Comparison of ENCODE assay signal across 1 cellular context in genomic region chr19:32223595-32224370, GRCh38.
TF ChIP-seq lines count a peak whose summit lies in the region.

No MANE protein-coding gene starts in this region.

TF ChIP-seq in GM12878, 131 proteins besides CTCF, POLR2A, EP300 and RAD21 (continued from another document):
- no peak for TF ChIP-seq E2F8 (IDR thresholded peaks at IDR 0.05; ENCODE audit: low read depth, partially characterized antibody)
- TF ChIP-seq RELB (IDR thresholded peaks at IDR 0.05; ENCODE audit: low read depth), result no peak
- no peak for TF ChIP-seq ZNF384 (IDR thresholded peaks at IDR 0.05; ENCODE audit: borderline replicate concordance, low read depth, low read length)
- TF ChIP-seq BCL3 (IDR thresholded peaks at IDR 0.05; ENCODE audit: borderline replicate concordance, insufficient read depth, low read depth, low read length, poor library complexity, severe bottlenecking), result no peak
- no peak for TF ChIP-seq SREBF1 (IDR thresholded peaks at IDR 0.05; ENCODE audit: low read length)
- no peak for TF ChIP-seq ETV6 (conservative IDR thresholded peaks at IDR 0.05 in 1 of 2, IDR thresholded peaks at IDR 0.05 in 1 of 2; ENCODE audit: borderline replicate concordance in 1 of 2, low read depth in 1 of 2)
- TF ChIP-seq ZBTB4 (CRISPR knock-in tag; IDR thresholded peaks at IDR 0.05), result no peak
- TF ChIP-seq FOS (IDR thresholded peaks at IDR 0.05; ENCODE audit: borderline replicate concordance, extremely low read depth, insufficient read length), result no peak
- TF ChIP-seq MYC (IDR thresholded peaks at IDR 0.05; ENCODE audit: insufficient read depth, insufficient read length, insufficient replicate concordance, low read length, severe bottlenecking), result no peak
- no peak for TF ChIP-seq NR2F1 (conservative IDR thresholded peaks at IDR 0.05)
- no peak for TF ChIP-seq ZNF217 (IDR thresholded peaks at IDR 0.05)
- no peak for TF ChIP-seq MXI1 (IDR thresholded peaks at IDR 0.05; ENCODE audit: low read depth, low read length)
- TF ChIP-seq BMI1 (IDR thresholded peaks at IDR 0.05; ENCODE audit: borderline replicate concordance), result no peak
- TF ChIP-seq STAT3 (IDR thresholded peaks at IDR 0.05; ENCODE audit: low read depth, low read length), result no peak
